In the genomic region with DNA sequence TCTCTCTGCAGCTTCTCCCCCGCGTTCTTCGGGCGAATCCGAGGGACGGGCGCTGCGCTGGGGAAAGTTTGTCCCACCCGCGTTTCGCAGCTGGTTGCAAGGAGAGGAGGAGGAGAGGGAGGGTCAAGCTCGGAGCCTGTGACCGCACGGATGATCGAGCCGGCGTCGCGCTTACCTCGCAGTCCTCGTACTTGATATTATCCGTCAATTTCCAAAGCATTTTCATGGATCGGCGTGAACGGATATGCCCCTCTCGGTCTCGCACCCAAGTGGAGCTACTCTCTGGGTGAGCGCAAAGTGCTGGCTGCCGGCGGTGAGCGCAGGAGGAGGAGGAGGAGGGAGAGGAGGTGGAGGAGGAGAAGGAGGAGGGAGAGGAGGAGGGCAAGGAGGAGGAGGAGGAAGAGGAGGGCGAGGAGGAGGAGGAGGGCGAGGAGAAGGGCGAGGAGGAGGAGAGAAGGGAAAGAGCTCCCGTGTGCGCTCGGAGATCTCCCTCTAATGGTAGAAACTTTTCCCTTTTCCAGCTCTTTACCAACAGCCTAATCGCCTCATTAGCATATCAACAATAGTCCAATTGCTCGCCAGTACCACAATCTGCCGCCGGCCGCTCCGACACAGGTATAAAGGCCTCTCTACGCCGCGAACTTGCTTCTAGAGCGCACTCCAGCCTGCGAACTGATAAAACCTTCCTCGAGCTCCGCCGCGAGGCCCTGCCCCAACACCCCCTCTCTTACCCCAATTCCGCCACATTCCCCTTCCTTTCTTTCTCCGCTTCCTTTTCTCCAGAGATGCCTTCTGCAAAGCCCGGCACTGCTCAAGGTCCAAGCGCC, we compare ENCODE assay signal across 9 cellular contexts. TPM values are rescaled to one million over a fixed set of nuclear protein-coding genes. Genes with fewer than 3 reads are reported as not detected.
A peak's percentile ranks its signal among the peaks of the same experiment; 100 is the strongest.
DNase-seq lines count a peak whose midpoint lies in the region; ATAC-seq, FAIRE-seq and TF ChIP-seq lines count a peak whose summit lies in the region.
"Had no signal": no experiment of that assay in that cellular context is flagged by ENCODE, and none has a peak within 500 bp of the region (broad histone marks: within the 10 kb centered on the region; RNA-seq: fewer than 3 reads in every experiment).

A gene (minus strand): TSS at position 309 of the 827 bp plus-strand sequence. CDS start 83 bp downstream, at position 226.

- H3K27ac ChIP-seq in A673 (ENCODE audit: low read depth, low read length, poor library complexity, severe bottlenecking) (no peak within 1 kb of the TSS), kidney (ENCODE audit: low read depth in 2 of 2, low read length in 2 of 2) (peak within 1 kb of the TSS; percentile 39 to 77)

- H3K36me3 Mint-ChIP-seq in activated T-helper 17 cell treated with anti-CD3 and anti-CD28 coated beads, Interleukin-2, amount 50 U/mL, for 72 hours (ENCODE audit: low read depth), result peaks cover 35% of the 10 kb centered on the region

- POLR2A ChIA-PET in A673 (lab: Charles Lee; ENCODE audit: low non-redundant PET), result interaction anchor here (0.6 to 0.7 kb wide), 3 partner anchors 14 to 661 kb away, joined by 3 to 9 read pairs (median 4); no protein-coding TSS in a partner anchor

- intact Hi-C loops in A673 (cut with micrococcal nuclease; ENCODE audit: unreplicated experiment), result loop anchor here (2.0 to 5.0 kb wide), 4 partner anchors 168 to 1433 kb away; no protein-coding TSS in a partner anchor
- intact Hi-C loops in kidney (cut with DNase I), result loop anchor here (10.0 kb wide), 1 partner anchor 380 kb away; no protein-coding TSS in a partner anchor

- H3K9me3 Mint-ChIP-seq in activated T-helper 17 cell treated with anti-CD3 and anti-CD28 coated beads, Interleukin-2, amount 50 U/mL, for 72 hours, result peaks cover 11% of the 10 kb centered on the region

- peaks cover 64% of the 10 kb centered on the region for H3K27me3 Mint-ChIP-seq in activated T-helper 17 cell treated with anti-CD3 and anti-CD28 coated beads, Interleukin-2, amount 50 U/mL, for 72 hours

- peak within 1 kb of the TSS; percentile 41 to 63 for H3K9ac ChIP-seq in kidney (ENCODE audit: low read length in 2 of 2)

- CTCF ChIA-PET in A673 (lab: Charles Lee), result interaction anchor here (0.6 to 1.9 kb wide), 11 partner anchors 12 to 1911 kb away, joined by 3 to 18 read pairs (median 4); no protein-coding TSS in a partner anchor

- H3K36me3 ChIP-seq in A673 (ENCODE audit: insufficient read depth, low read length, poor library complexity, severe bottlenecking) (no peaks in the 10 kb centered on the region), H7 (replicated peaks; ENCODE audit: control insufficient read depth, insufficient read depth, low read length) (no peaks in the 10 kb centered on the region), kidney (ENCODE audit: control insufficient read depth in 1 of 2, insufficient read depth in 2 of 2, low read length in 2 of 2) (no peaks in the 10 kb centered on the region)

- peak within 1 kb of the TSS; percentile 84 for H3K4me3 Mint-ChIP-seq in activated T-helper 17 cell treated with anti-CD3 and anti-CD28 coated beads, Interleukin-2, amount 50 U/mL, for 72 hours

- H3K4me1 ChIP-seq in A673 (ENCODE audit: insufficient read depth, low read length, poor library complexity, severe bottlenecking), result peaks cover 13% of the 10 kb centered on the region
- peaks cover 0 to 17% of the 10 kb centered on the region in 2 donors for H3K4me1 ChIP-seq in kidney (ENCODE audit: control insufficient read depth in 1 of 2, insufficient read depth in 1 of 2, low read depth in 1 of 2, low read length in 2 of 2)

- peak within 1 kb of the TSS; percentile 72 for H3K27ac Mint-ChIP-seq in activated T-helper 17 cell treated with anti-CD3 and anti-CD28 coated beads, Interleukin-2, amount 50 U/mL, for 72 hours

- peak within 1 kb of the TSS; percentile 75 for H3K4me3 ChIP-seq in A673 (ENCODE audit: low read depth, low read length, poor library complexity, severe bottlenecking)
- H3K4me3 ChIP-seq in H7 (ENCODE audit: insufficient read depth, low read depth, low read length), result peak within 1 kb of the TSS; percentile 10; the same call in 1 of the 2 replicates
- H3K4me3 ChIP-seq in kidney (ENCODE audit: low read length in 2 of 2), result peak within 1 kb of the TSS; percentile 43 to 67

- DNase-seq in A673 (ENCODE audit: low spot score) (peak; percentile 86), H7 (peak; percentile 84), kidney (no peak), NCI-H2171 treated with DMSO at 0.1 percent for 48 hours (lab: John Stamatoyannopoulos, UW) (no peak)
- DNase-seq: left cardiac atrium had no signal

- H3K4me1 Mint-ChIP-seq in activated T-helper 17 cell treated with anti-CD3 and anti-CD28 coated beads, Interleukin-2, amount 50 U/mL, for 72 hours, result peaks cover 19% of the 10 kb centered on the region

- H3K9me3 ChIP-seq in A673 (ENCODE audit: low read depth, low read length, poor library complexity, severe bottlenecking), result no peaks in the 10 kb centered on the region
- H3K9me3 ChIP-seq in kidney (ENCODE audit: control insufficient read depth in 1 of 2, low read length in 2 of 2), result no peaks in the 10 kb centered on the region

- peak; percentile 65 for TF ChIP-seq CTCF in A673 (conservative IDR thresholded peaks at IDR 0.05; ENCODE audit: low read depth, low read length)
- TF ChIP-seq CTCF in kidney (IDR thresholded peaks at IDR 0.05; ENCODE audit: borderline replicate concordance, extremely low read depth, insufficient read depth), result no peak

- no peak for ATAC-seq in activated T-helper 17 cell treated with anti-CD3 and anti-CD28 coated beads, Interleukin-2, amount 50 U/mL, for 72 hours (replicated peaks)
- ATAC-seq in GM18520 (IDR thresholded peaks at IDR 0.05; ENCODE audit: unreplicated experiment) (no peak), HG02610 (IDR thresholded peaks at IDR 0.05; ENCODE audit: unreplicated experiment) (no peak), HG03108 (IDR thresholded peaks at IDR 0.05; ENCODE audit: unreplicated experiment) (no peak)

- FAIRE-seq in kidney (lab: Jason Lieb, UNC), result no peak

- BruUV-seq in A673 (replicated peaks; lab: Mats Ljungman, UMichigan), result no TSS peak

- H3K27me3 ChIP-seq in A673 (replicated peaks; ENCODE audit: insufficient read depth, low read depth, low read length, poor library complexity) (no peaks in the 10 kb centered on the region), H7 (ENCODE audit: control insufficient read depth, insufficient read depth, low read length) (peaks cover 98% of the 10 kb centered on the region)

RNA-seq across cellular contexts. Expression of the gene that starts here (rescaled TPM):
- total RNA-seq in A673 (2021) (19.1 and 19.3 TPM in 2 replicates), kidney (16.2 TPM)
- not detected in 2 replicates for total RNA-seq in H7 (2014; rRNA removed; shearing (Covaris generic))
- under 1 TPM in 1 of 2 donors, not detected in 1; 0.52 TPM for total RNA-seq in activated T-helper 17 cell treated with anti-CD3 and anti-CD28 coated beads, Interleukin-2, amount 50 U/mL, for 72 hours
- 10.1 TPM for polyA plus RNA-seq in kidney (ENCODE audit: insufficient read depth, low read depth, low replicate concordance)

Comparison
In these comparisons a context has a peak if more than half of its experiments do, and no peak if none do; other contexts are left out.
1. RNA of the gene that starts here (total RNA-seq): 19.1 to 19.3 TPM in A673 and 16.2 TPM in kidney (single experiment); 0.52 TPM in activated T-helper 17 cell treated with anti-CD3 and anti-CD28 coated beads, Interleukin-2, amount 50 U/mL, for 72 hours and not detected in H7; every median in the first group is over 10 times any median in the second.
2. Peak in DNase-seq and H3K4me3 ChIP-seq in H7; RNA of the gene not detected or under 1 TPM.
3. H3K4me3 ChIP-seq: peak in every context shown above with its lines; median percentile 75 in A673; 55 in kidney; 10 in H7.